In genomic region chr2:9536504-9536903, GRCh38 we compare ENCODE assay signal across 17 cellular contexts.
"Had no signal": no experiment of that assay in that cellular context is flagged by ENCODE, and none has a peak within 500 bp of the region (broad histone marks: within the 10 kb centered on the region; RNA-seq: fewer than 3 reads in every experiment).

No MANE protein-coding gene starts in this region.

- DNase-seq: activated CD4-positive, alpha-beta T cell treated with anti-CD3 and anti-CD28 coated beads, Interleukin-2, amount 50 U/mL, for 48 hours; activated effector memory CD4-positive, alpha-beta T cell treated with Interleukin-2 at 50 U/mL for 16 hours; activated T-cell treated with anti-CD3 and anti-CD28 coated beads, Interleukin-2, amount 50 U/mL, for 1 hour; amniotic stem cell; caudate nucleus; colonic mucosa; left colon; lower lobe of right lung; naive thymus-derived CD4-positive, alpha-beta T cell; right cardiac atrium; stomach; T1000 had no signal

- H3K27ac Mint-ChIP-seq: activated naive CD4-positive, alpha-beta T cell treated with anti-CD3 and anti-CD28 coated beads, Interleukin-2, amount 50 U/mL, for 24 hours had no signal

- H3K9me3 Mint-ChIP-seq: activated naive CD4-positive, alpha-beta T cell treated with anti-CD3 and anti-CD28 coated beads, Interleukin-2, amount 50 U/mL, for 24 hours; naive thymus-derived CD4-positive, alpha-beta T cell had no signal

- H3K27ac ChIP-seq: colonic mucosa, prostate gland, stomach had no signal

- H3K4me3 Mint-ChIP-seq: activated naive CD4-positive, alpha-beta T cell treated with anti-CD3 and anti-CD28 coated beads, Interleukin-2, amount 50 U/mL, for 24 hours; naive thymus-derived CD4-positive, alpha-beta T cell had no signal

- H3K36me3 ChIP-seq: colonic mucosa, prostate gland, thoracic aorta had no signal

- H3K9me3 ChIP-seq: colonic mucosa, lower lobe of right lung, prostate gland, stomach, thoracic aorta had no signal

- H3K4me3 ChIP-seq: colonic mucosa, lower lobe of right lung, prostate gland, stomach had no signal

- ATAC-seq: activated CD4-positive, CD25-positive, alpha-beta regulatory T cell treated with anti-CD3 and anti-CD28 coated beads, Interleukin-2, amount 50 U/mL, for 24 hours; esophagus mucosa; left colon; lower lobe of right lung; naive thymus-derived CD4-positive, alpha-beta T cell; right cardiac atrium had no signal

- H3K4me1 ChIP-seq: colonic mucosa, prostate gland had no signal

- H3K27me3 ChIP-seq: colonic mucosa, stomach had no signal

- H3K27me3 Mint-ChIP-seq: activated naive CD4-positive, alpha-beta T cell treated with anti-CD3 and anti-CD28 coated beads, Interleukin-2, amount 50 U/mL, for 24 hours; naive thymus-derived CD4-positive, alpha-beta T cell had no signal
